8 cellular contexts compared by ENCODE assay signal in the genomic region with DNA sequence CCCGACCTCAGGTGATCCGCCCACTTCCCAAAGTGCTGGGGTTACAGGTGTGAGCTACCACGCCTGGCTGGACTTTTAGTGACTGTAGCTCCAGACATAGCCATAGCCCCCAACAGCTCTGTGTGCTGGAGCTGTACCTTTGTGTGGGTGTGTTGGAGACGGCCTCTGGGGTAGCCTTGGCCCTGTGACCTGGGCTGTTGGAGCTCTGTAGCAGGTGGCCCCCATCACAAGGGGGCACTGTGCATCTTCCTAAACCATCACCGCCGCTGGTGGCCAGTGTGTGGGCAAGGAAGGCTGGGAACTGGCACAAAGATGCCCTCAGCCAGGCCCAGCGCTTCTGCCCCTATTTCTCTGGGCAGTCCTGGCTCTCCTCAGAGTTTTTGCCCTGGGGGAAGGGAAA. TPM values are rescaled to one million over a fixed set of nuclear protein-coding genes. Genes with fewer than 3 reads are reported as not detected.
DNase-seq lines count a peak whose midpoint lies in the region; ATAC-seq, FAIRE-seq and TF ChIP-seq lines count a peak whose summit lies in the region.

No MANE protein-coding gene starts in this region.

- no peaks in the 10 kb centered on the region for H3K9me3 Mint-ChIP-seq in activated CD4-positive, alpha-beta T cell treated with anti-CD3 and anti-CD28 coated beads, Interleukin-2, amount 10 ng/mL, durations not matched to agents 7 days and 5 days
- H3K9me3 Mint-ChIP-seq in activated CD4-positive, alpha-beta memory T cell treated with anti-CD3 and anti-CD28 coated beads, Interleukin-2, amount 10 ng/mL, durations not matched to agents 7 days and 5 days, result no peaks in the 10 kb centered on the region

- H3K27ac ChIP-seq in foreskin keratinocyte, result no peak overlapping the region

- POLR2A ChIA-PET in activated CD4-positive, alpha-beta T cell treated with anti-CD3 and anti-CD28 coated beads, Interleukin-2, amount 10 ng/mL, durations not matched to agents 7 days and 5 days (lab: Charles Lee), result no interaction called here
- POLR2A ChIA-PET in activated CD4-positive, alpha-beta memory T cell treated with anti-CD3 and anti-CD28 coated beads, Interleukin-2, amount 10 ng/mL, durations not matched to agents 7 days and 5 days (lab: Charles Lee), result no interaction called here

- no peaks in the 10 kb centered on the region for H3K4me1 Mint-ChIP-seq in activated CD4-positive, alpha-beta T cell treated with anti-CD3 and anti-CD28 coated beads, Interleukin-2, amount 10 ng/mL, durations not matched to agents 7 days and 5 days
- no peaks in the 10 kb centered on the region for H3K4me1 Mint-ChIP-seq in activated CD4-positive, alpha-beta memory T cell treated with anti-CD3 and anti-CD28 coated beads, Interleukin-2, amount 10 ng/mL, durations not matched to agents 7 days and 5 days

- no peak for FAIRE-seq in GM19239 (lab: Jason Lieb, UNC)

- CTCF ChIA-PET in activated CD4-positive, alpha-beta T cell treated with anti-CD3 and anti-CD28 coated beads, Interleukin-2, amount 10 ng/mL, durations not matched to agents 7 days and 5 days (lab: Charles Lee), result interaction anchor here (0.9 to 1.1 kb wide), 3 partner anchors 11 to 98 kb away, joined by 3 to 5 read pairs (median 5); no protein-coding TSS in a partner anchor
- CTCF ChIA-PET in activated CD4-positive, alpha-beta memory T cell treated with anti-CD3 and anti-CD28 coated beads, Interleukin-2, amount 10 ng/mL, durations not matched to agents 7 days and 5 days (lab: Charles Lee), result interaction anchor here (0.7 to 1.9 kb wide), 9 partner anchors 9 to 113 kb away, joined by 3 to 15 read pairs (median 4); no protein-coding TSS in a partner anchor

- H3K4me3 Mint-ChIP-seq in activated CD4-positive, alpha-beta T cell treated with anti-CD3 and anti-CD28 coated beads, Interleukin-2, amount 10 ng/mL, durations not matched to agents 7 days and 5 days, result no peak overlapping the region
- H3K4me3 Mint-ChIP-seq in activated CD4-positive, alpha-beta memory T cell treated with anti-CD3 and anti-CD28 coated beads, Interleukin-2, amount 10 ng/mL, durations not matched to agents 7 days and 5 days, result no peak overlapping the region

- H3K36me3 Mint-ChIP-seq in activated CD4-positive, alpha-beta T cell treated with anti-CD3 and anti-CD28 coated beads, Interleukin-2, amount 10 ng/mL, durations not matched to agents 7 days and 5 days (ENCODE audit: low read depth), result no peaks in the 10 kb centered on the region
- no peaks in the 10 kb centered on the region for H3K36me3 Mint-ChIP-seq in activated CD4-positive, alpha-beta memory T cell treated with anti-CD3 and anti-CD28 coated beads, Interleukin-2, amount 10 ng/mL, durations not matched to agents 7 days and 5 days (ENCODE audit: low read depth)

- TF ChIP-seq CTCF in foreskin keratinocyte (conservative IDR thresholded peaks at IDR 0.05), result peak; percentile 62

- H3K27me3 ChIP-seq in foreskin keratinocyte, result peaks cover 4% of the 10 kb centered on the region

- intact Hi-C loops in posterior cingulate gyrus (cut with DNase I), result no loop called here

- no peaks in the 10 kb centered on the region for H3K27me3 Mint-ChIP-seq in activated CD4-positive, alpha-beta T cell treated with anti-CD3 and anti-CD28 coated beads, Interleukin-2, amount 10 ng/mL, durations not matched to agents 7 days and 5 days
- peaks cover 3% of the 10 kb centered on the region for H3K27me3 Mint-ChIP-seq in activated CD4-positive, alpha-beta memory T cell treated with anti-CD3 and anti-CD28 coated beads, Interleukin-2, amount 10 ng/mL, durations not matched to agents 7 days and 5 days

- H3K27ac Mint-ChIP-seq in activated CD4-positive, alpha-beta T cell treated with anti-CD3 and anti-CD28 coated beads, Interleukin-2, amount 10 ng/mL, durations not matched to agents 7 days and 5 days, result no peak overlapping the region
- H3K27ac Mint-ChIP-seq in activated CD4-positive, alpha-beta memory T cell treated with anti-CD3 and anti-CD28 coated beads, Interleukin-2, amount 10 ng/mL, durations not matched to agents 7 days and 5 days, result no peak overlapping the region

- ATAC-seq in foreskin keratinocyte, result peak; percentile 9

- H3K4me1 ChIP-seq in foreskin keratinocyte, result no peaks in the 10 kb centered on the region

- peak; percentile 7 to 16 for DNase-seq in activated CD4-positive, alpha-beta T cell treated with anti-CD3 and anti-CD28 coated beads for 4 hours
- DNase-seq in activated CD4-positive, alpha-beta T cell treated with anti-CD3 and anti-CD28 coated beads, Interleukin-2, amount 10 ng/mL, durations not matched to agents 7 days and 5 days, result no peak
- DNase-seq in NCI-H1694 (lab: John Stamatoyannopoulos, UW) (peak; percentile 12), foreskin keratinocyte (no peak), posterior cingulate gyrus (peak in 7 of 10 donors; percentile 29 to 91 (median 48)), KG1 (lab: John Stamatoyannopoulos, UW) (no peak), GM19239 (ENCODE audit: insufficient read length, low spot score) (no peak)
- DNase-seq in activated CD4-positive, alpha-beta memory T cell treated with anti-CD3 and anti-CD28 coated beads, Interleukin-2, amount 10 ng/mL, durations not matched to agents 7 days and 5 days, result peak; percentile 38

RNA-seq across cellular contexts. Expression of a gene that starts 38.4 kb away (rescaled TPM):
- total RNA-seq in activated CD4-positive, alpha-beta T cell treated with anti-CD3 and anti-CD28 coated beads, Interleukin-2, amount 10 ng/mL, durations not matched to agents 7 days and 5 days, result not detected
- total RNA-seq in activated CD4-positive, alpha-beta memory T cell treated with anti-CD3 and anti-CD28 coated beads, Interleukin-2, amount 10 ng/mL, durations not matched to agents 7 days and 5 days, result under 1 TPM in 1 of 2 experiments, not detected in 1; 0.20 TPM
- total RNA-seq in foreskin keratinocyte, result 0.07 TPM in 1 of 2 replicates, not detected in the other
- 0.04 and 0.11 TPM in 2 replicates for polyA plus RNA-seq in foreskin keratinocyte

Comparison
In these comparisons a context has a peak if more than half of its experiments do, and no peak if none do; other contexts are left out.
1. DNase-seq: peak in activated CD4-positive, alpha-beta T cell treated with anti-CD3 and anti-CD28 coated beads for 4 hours (2 of 2), NCI-H1694 (single experiment), activated CD4-positive, alpha-beta memory T cell treated with anti-CD3 and anti-CD28 coated beads, Interleukin-2, amount 10 ng/mL, durations not matched to agents 7 days and 5 days (single experiment) and posterior cingulate gyrus (7 of 10); none in activated CD4-positive, alpha-beta T cell treated with anti-CD3 and anti-CD28 coated beads, Interleukin-2, amount 10 ng/mL, durations not matched to agents 7 days and 5 days (single experiment), foreskin keratinocyte (0 of 2), KG1 (single experiment) and GM19239 (single experiment).